ENCODE assay signal across 13 cellular contexts in genomic region chr4:109414938-109415337, GRCh38.
"Had no signal": no experiment of that assay in that cellular context is flagged by ENCODE, and none has a peak within 500 bp of the region (broad histone marks: within the 10 kb centered on the region; RNA-seq: fewer than 3 reads in every experiment).

No MANE protein-coding gene starts in this region.

- H3K4me1 Mint-ChIP-seq: naive B cell had no signal

- H3K27me3 ChIP-seq: brain microvascular endothelial cell, dorsolateral prefrontal cortex, heart right ventricle, thyroid gland, uterus had no signal

- H3K27me3 Mint-ChIP-seq: activated CD8-positive, alpha-beta T cell treated with anti-CD3 and anti-CD28 coated beads for 36 hours; naive B cell had no signal

- H3K9me3 Mint-ChIP-seq: activated CD8-positive, alpha-beta T cell treated with anti-CD3 and anti-CD28 coated beads for 36 hours; naive B cell had no signal

- H3K4me1 ChIP-seq: parathyroid adenoma, uterus had no signal

- DNase-seq: activated CD8-positive, alpha-beta memory T cell treated with anti-CD3 and anti-CD28 coated beads, Interleukin-2, amount 50 U/mL, for 48 hours; activated CD8-positive, alpha-beta T cell treated with anti-CD3 and anti-CD28 coated beads for 36 hours; brain microvascular endothelial cell; dorsolateral prefrontal cortex; heart right ventricle; kidney glomerular epithelial cell; naive B cell; retina; T1000; uterus had no signal

- H3K4me3 ChIP-seq: dorsolateral prefrontal cortex, heart right ventricle, thyroid gland, uterus had no signal

- H3K27ac ChIP-seq: brain microvascular endothelial cell, dorsolateral prefrontal cortex, heart right ventricle, parathyroid adenoma, thyroid gland, uterus had no signal

- ATAC-seq: activated CD8-positive, alpha-beta T cell treated with anti-CD3 and anti-CD28 coated beads for 36 hours; esophagus mucosa; heart right ventricle had no signal

- H3K9ac ChIP-seq: parathyroid adenoma had no signal

- H3K36me3 ChIP-seq: brain microvascular endothelial cell, heart right ventricle, thyroid gland, uterus had no signal

- H3K27ac Mint-ChIP-seq: activated CD8-positive, alpha-beta T cell treated with anti-CD3 and anti-CD28 coated beads for 36 hours; naive B cell had no signal

- H3K4me3 Mint-ChIP-seq: activated CD8-positive, alpha-beta T cell treated with anti-CD3 and anti-CD28 coated beads for 36 hours; naive B cell had no signal

- H3K9me3 ChIP-seq: heart right ventricle, thyroid gland, uterus had no signal
